Comparison of ENCODE assay signal across 9 cellular contexts in genomic region chr10:5583525-5584175, GRCh38. TPM values are rescaled to one million over a fixed set of nuclear protein-coding genes. Genes with fewer than 3 reads are reported as not detected.
DNase-seq lines count a peak whose midpoint lies in the region; ATAC-seq, FAIRE-seq and TF ChIP-seq lines count a peak whose summit lies in the region.
"Had no signal": no experiment of that assay in that cellular context is flagged by ENCODE, and none has a peak within 500 bp of the region (broad histone marks: within the 10 kb centered on the region; RNA-seq: fewer than 3 reads in every experiment).

No MANE protein-coding gene starts in this region.

- H3K4me1 Mint-ChIP-seq in activated CD8-positive, alpha-beta T cell treated with anti-CD3 and anti-CD28 coated beads, Interleukin-2, amount 10 ng/mL, durations not matched to agents 7 days and 5 days (ENCODE audit: low read depth) = no peaks in the 10 kb centered on the region
- H3K4me1 Mint-ChIP-seq: activated naive CD8-positive, alpha-beta T cell treated with anti-CD3 and anti-CD28 coated beads, Interleukin-2, amount 10 ng/mL, durations not matched to agents 7 days and 5 days had no signal

- no peaks in the 10 kb centered on the region for H3K36me3 ChIP-seq in stomach

- no peak overlapping the region for H3K27ac ChIP-seq in stomach

- TF ChIP-seq EP300 in stomach (IDR thresholded peaks at IDR 0.05) = no peak

- TF ChIP-seq POLR2A in stomach (IDR thresholded peaks at IDR 0.05) = no peak
- no peak for TF ChIP-seq POLR2A in GM12892 (IDR thresholded peaks at IDR 0.05; ENCODE audit: low read depth, low read length)

- DNase-seq in GM12865 (ENCODE audit: low read depth) (peak; percentile 87), NCI-H524 treated with DMSO at 0.1 percent for 48 hours (lab: John Stamatoyannopoulos, UW) (peak; percentile 1), glomerular visceral epithelial cell (ENCODE audit: extremely low spot score) (peak; percentile 95), stomach (peak; percentile 87), GM12892 (ENCODE audit: insufficient read length) (no peak), A172 (ENCODE audit: low spot score) (no peak)
- DNase-seq in activated CD8-positive, alpha-beta T cell treated with anti-CD3 and anti-CD28 coated beads, Interleukin-2, amount 10 ng/mL, durations not matched to agents 7 days and 5 days = no peak
- DNase-seq: activated naive CD8-positive, alpha-beta T cell treated with anti-CD3 and anti-CD28 coated beads, Interleukin-2, amount 10 ng/mL, durations not matched to agents 7 days and 5 days had no signal

- no peaks in the 10 kb centered on the region for H3K9me3 Mint-ChIP-seq in activated CD8-positive, alpha-beta T cell treated with anti-CD3 and anti-CD28 coated beads, Interleukin-2, amount 10 ng/mL, durations not matched to agents 7 days and 5 days (ENCODE audit: insufficient read depth)
- H3K9me3 Mint-ChIP-seq: activated naive CD8-positive, alpha-beta T cell treated with anti-CD3 and anti-CD28 coated beads, Interleukin-2, amount 10 ng/mL, durations not matched to agents 7 days and 5 days had no signal

- H3K27ac Mint-ChIP-seq in activated CD8-positive, alpha-beta T cell treated with anti-CD3 and anti-CD28 coated beads, Interleukin-2, amount 10 ng/mL, durations not matched to agents 7 days and 5 days = no peak overlapping the region
- H3K27ac Mint-ChIP-seq: activated naive CD8-positive, alpha-beta T cell treated with anti-CD3 and anti-CD28 coated beads, Interleukin-2, amount 10 ng/mL, durations not matched to agents 7 days and 5 days had no signal

- POLR2A ChIA-PET in activated CD8-positive, alpha-beta T cell treated with anti-CD3 and anti-CD28 coated beads, Interleukin-2, amount 10 ng/mL, durations not matched to agents 7 days and 5 days (lab: Charles Lee) = no interaction called here

- H3K4me3 Mint-ChIP-seq in activated CD8-positive, alpha-beta T cell treated with anti-CD3 and anti-CD28 coated beads, Interleukin-2, amount 10 ng/mL, durations not matched to agents 7 days and 5 days = no peak overlapping the region
- H3K4me3 Mint-ChIP-seq: activated naive CD8-positive, alpha-beta T cell treated with anti-CD3 and anti-CD28 coated beads, Interleukin-2, amount 10 ng/mL, durations not matched to agents 7 days and 5 days had no signal

- no peak for TF ChIP-seq CTCF in GM12865 (IDR thresholded peaks at IDR 0.05; ENCODE audit: insufficient read depth, low read depth, low read length, missing control alignments)
- TF ChIP-seq CTCF in stomach (IDR thresholded peaks at IDR 0.05) = no peak

- peaks cover 0 to 7% (median 3%) of the 10 kb centered on the region in 4 donors for H3K9me3 ChIP-seq in stomach

- CTCF ChIA-PET in activated CD8-positive, alpha-beta T cell treated with anti-CD3 and anti-CD28 coated beads, Interleukin-2, amount 10 ng/mL, durations not matched to agents 7 days and 5 days (lab: Charles Lee) = no interaction called here

- H3K36me3 Mint-ChIP-seq in activated CD8-positive, alpha-beta T cell treated with anti-CD3 and anti-CD28 coated beads, Interleukin-2, amount 10 ng/mL, durations not matched to agents 7 days and 5 days (ENCODE audit: low read depth) = no peaks in the 10 kb centered on the region
- H3K36me3 Mint-ChIP-seq: activated naive CD8-positive, alpha-beta T cell treated with anti-CD3 and anti-CD28 coated beads, Interleukin-2, amount 10 ng/mL, durations not matched to agents 7 days and 5 days had no signal

- peaks cover 6% of the 10 kb centered on the region for H3K27me3 Mint-ChIP-seq in activated CD8-positive, alpha-beta T cell treated with anti-CD3 and anti-CD28 coated beads, Interleukin-2, amount 10 ng/mL, durations not matched to agents 7 days and 5 days (ENCODE audit: low read depth)

- peak; percentile 40 for ATAC-seq in HG03045 (IDR thresholded peaks at IDR 0.05; ENCODE audit: unreplicated experiment)
- no peak for ATAC-seq in activated CD8-positive, alpha-beta T cell treated with anti-CD3 and anti-CD28 coated beads, Interleukin-2, amount 10 ng/mL, durations not matched to agents 7 days and 5 days

- H3K4me1 ChIP-seq in stomach = peaks cover 0 to 34% (median 12%) of the 10 kb centered on the region in 4 donors

- H3K27me3 ChIP-seq in stomach = peaks cover 0 to 3% (median 0%) of the 10 kb centered on the region in 3 donors

- WGBS in stomach, 5 donors = 26 to 40% (median 35%) methylated on average over 18 of the region's 18 CpGs

- intact Hi-C loops in stomach (cut with DNase I; ENCODE audit: low total_unique reads) = no loop called here

- FAIRE-seq in GM12892 (lab: Jason Lieb, UNC) = no peak

- H3K4me3 ChIP-seq in GM12865 (ENCODE audit: low read depth, low read length) (no peak overlapping the region), stomach (no peak overlapping the region)

RNA-seq across cellular contexts. Expression of gene CALML3, which starts 58.9 kb away (rescaled TPM):
- not detected for total RNA-seq in stomach
- polyA plus RNA-seq in stomach = 10 to 100 TPM in 1 of 3 donors, under 1 TPM in 1, not detected in 1; 0.46 to 64.6 TPM
- not detected for polyA plus RNA-seq in GM12892 (2012; ENCODE audit: missing spikeins)
- not detected in 2 replicates for total RNA-seq in A172 (2014; rRNA removed; shearing (Covaris generic))
- not detected for total RNA-seq in activated CD8-positive, alpha-beta T cell treated with anti-CD3 and anti-CD28 coated beads, Interleukin-2, amount 10 ng/mL, durations not matched to agents 7 days and 5 days
- total RNA-seq: activated naive CD8-positive, alpha-beta T cell treated with anti-CD3 and anti-CD28 coated beads, Interleukin-2, amount 10 ng/mL, durations not matched to agents 7 days and 5 days had no signal

Comparison
In these comparisons a context has a peak if more than half of its experiments do, and no peak if none do; other contexts are left out.
1. DNase-seq: peak in GM12865 (single experiment), NCI-H524 treated with DMSO at 0.1 percent for 48 hours (single experiment), glomerular visceral epithelial cell (single experiment) and stomach (single experiment); none in GM12892 (single experiment), A172 (single experiment) and activated CD8-positive, alpha-beta T cell treated with anti-CD3 and anti-CD28 coated beads, Interleukin-2, amount 10 ng/mL, durations not matched to agents 7 days and 5 days (single experiment).